27 cellular contexts compared by ENCODE assay signal in genomic region chr7:106640368-106641141, GRCh38. TPM values are rescaled to one million over a fixed set of nuclear protein-coding genes. Genes with fewer than 3 reads are reported as not detected.
DNase-seq lines count a peak whose midpoint lies in the region; ATAC-seq and TF ChIP-seq lines count a peak whose summit lies in the region.
"Had no signal": no experiment of that assay in that cellular context is flagged by ENCODE, and none has a peak within 500 bp of the region (broad histone marks: within the 10 kb centered on the region; RNA-seq: fewer than 3 reads in every experiment).

No MANE protein-coding gene starts in this region.

- peaks cover 13% of the 10 kb centered on the region for H3K4me1 Mint-ChIP-seq in memory B cell
- H3K4me1 Mint-ChIP-seq: CD4-positive, CD25-positive, alpha-beta regulatory T cell; H9; mesothelial cell of epicardium; natural killer cell had no signal

- peak overlapping the region; percentile 58 for H3K27ac Mint-ChIP-seq in memory B cell
- H3K27ac Mint-ChIP-seq: CD4-positive, CD25-positive, alpha-beta regulatory T cell; H9; mesothelial cell of epicardium; natural killer cell had no signal

- peaks cover 1% of the 10 kb centered on the region for H3K27me3 Mint-ChIP-seq in memory B cell

- H3K4me3 ChIP-seq in epithelial cell of esophagus (ENCODE audit: low read length): no peak overlapping the region
- H3K4me3 ChIP-seq: adrenal gland, esophagus squamous epithelium, Peyer's patch, sigmoid colon, testis had no signal

- ATAC-seq in memory B cell (ENCODE audit: low read depth) (no peak), GM19023 (IDR thresholded peaks at IDR 0.05; ENCODE audit: unreplicated experiment) (no peak), esophagus mucosa (no peak)
- ATAC-seq: natural killer cell had no signal

- no peak for TF ChIP-seq CTCF in epithelial cell of esophagus (IDR thresholded peaks at IDR 0.05; ENCODE audit: insufficient read depth, low read depth, low read length, missing control alignments)

- H3K9me3 Mint-ChIP-seq in memory B cell: no peaks in the 10 kb centered on the region
- H3K9me3 Mint-ChIP-seq: natural killer cell had no signal

- peak; percentile 46 for DNase-seq in EH (ENCODE audit: low read depth)
- peak; percentile 29 for DNase-seq in RPMI7951 (ENCODE audit: low read depth)
- peak; percentile 83 for DNase-seq in epithelial cell of esophagus (ENCODE audit: low read depth)
- DNase-seq in memory B cell (ENCODE audit: low spot score in 2 of 2): no peak
- no peak for DNase-seq in posterior cingulate gyrus
- no peak for DNase-seq in hippocampal formation (lab: John Stamatoyannopoulos, UW)
- DNase-seq: activated CD8-positive, alpha-beta memory T cell treated with anti-CD3 and anti-CD28 coated beads, Interleukin-2, amount 50 U/mL, for 48 hours; activated gamma-delta T cell; adrenal gland; CD4-positive, CD25-positive, alpha-beta regulatory T cell; central memory CD4-positive, alpha-beta T cell; DMS53; effector CD4-positive, alpha-beta T cell; esophagus squamous epithelium; H9; Kasumi-1; kidney; natural killer cell; NCI-H1105; NCI-H2081 treated with DMSO at 0.1 percent for 48 hours; NCI-H510A; Peyer's patch; sigmoid colon; testis had no signal

- intact Hi-C loops in posterior cingulate gyrus (cut with DNase I): no loop called here

- no peak overlapping the region for H3K4me3 Mint-ChIP-seq in memory B cell
- H3K4me3 Mint-ChIP-seq: CD4-positive, CD25-positive, alpha-beta regulatory T cell; H9; mesothelial cell of epicardium; natural killer cell had no signal

- no peaks in the 10 kb centered on the region for H3K36me3 Mint-ChIP-seq in memory B cell
- H3K36me3 Mint-ChIP-seq: CD4-positive, CD25-positive, alpha-beta regulatory T cell; mesothelial cell of epicardium; natural killer cell had no signal

RNA-seq across cellular contexts. Expression of gene CCDC71L, which starts 20.4 kb away (rescaled TPM):
- total RNA-seq in RPMI7951 (2014; rRNA removed; shearing (Covaris generic)): 19.2 and 19.6 TPM in 2 replicates
- total RNA-seq in esophagus mucosa: 7.1 TPM

Comparison
In these comparisons a context has a peak if more than half of its experiments do, and no peak if none do; other contexts are left out.
1. DNase-seq: peak in EH (single experiment), RPMI7951 (single experiment) and epithelial cell of esophagus (single experiment); none in memory B cell (0 of 2), posterior cingulate gyrus (0 of 10) and hippocampal formation (0 of 2).